ENCODE assay signal across 8 cellular contexts in the genomic region with DNA sequence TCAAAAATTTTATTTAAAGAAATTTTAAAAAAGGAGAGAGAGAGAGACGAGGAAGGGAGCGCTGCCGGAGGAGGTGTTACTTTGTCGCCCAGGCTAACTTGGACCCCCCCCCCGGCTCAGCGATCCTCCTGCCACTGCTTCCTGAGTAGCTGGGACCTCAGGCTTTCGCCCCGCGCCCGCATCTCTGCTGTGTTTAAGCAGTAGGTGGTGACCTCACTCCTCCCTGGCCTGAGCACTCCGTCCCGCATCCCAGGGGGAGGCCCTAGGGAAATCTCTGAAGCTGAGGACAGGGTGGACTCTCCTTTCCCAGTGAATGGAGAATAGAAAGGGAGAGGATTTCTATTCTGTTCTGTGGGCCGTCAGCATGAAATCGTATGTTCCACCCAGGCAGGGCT. TPM values are rescaled to one million over a fixed set of nuclear protein-coding genes. Genes with fewer than 3 reads are reported as not detected.
DNase-seq lines count a peak whose midpoint lies in the region; ATAC-seq and TF ChIP-seq lines count a peak whose summit lies in the region.

No MANE protein-coding gene starts in this region.

- CTCF ChIA-PET in T-cell (lab: Charles Lee): no interaction called here

- H3K36me3 Mint-ChIP-seq in T-cell: peaks cover 33% of the 10 kb centered on the region
- H3K36me3 Mint-ChIP-seq in central memory CD8-positive, alpha-beta T cell (ENCODE audit: insufficient read depth): peaks cover 12% of the 10 kb centered on the region

- peak overlapping the region; percentile 90 for H3K9ac ChIP-seq in BLaER1

- H3K36me3 ChIP-seq in BLaER1 (peaks cover 23% of the 10 kb centered on the region), left lung (peaks cover 0 to 10% of the 10 kb centered on the region in 2 donors)

- POLR2A ChIA-PET in T-cell (lab: Charles Lee): no interaction called here

- DNase-seq in HCEC 1CT (peak; percentile 29), T-cell (peak in 25 of 34 experiments; percentile 3 to 37 (median 22)), left lung (peak; percentile 48 to 85), cerebellar cortex (ENCODE audit: low spot score) (no peak)
- DNase-seq in central memory CD8-positive, alpha-beta T cell (ENCODE audit: low spot score in 2 of 2): no peak
- DNase-seq in stimulated activated CD8-positive, alpha-beta memory T cell treated with anti-CD3 and anti-CD28 coated beads, Interleukin-7, amount 100 ng/mL, for 24 hours (ENCODE audit: low read depth): peak; percentile 6

- peaks cover 11 to 12% of the 10 kb centered on the region in 2 donors for H3K27me3 Mint-ChIP-seq in T-cell
- H3K27me3 Mint-ChIP-seq in central memory CD8-positive, alpha-beta T cell: peaks cover 17% of the 10 kb centered on the region

- no peaks in the 10 kb centered on the region for H4K20me1 ChIP-seq in BLaER1

- peak overlapping the region; percentile 88 to 95 for H3K27ac Mint-ChIP-seq in T-cell
- H3K27ac Mint-ChIP-seq in central memory CD8-positive, alpha-beta T cell (ENCODE audit: low read depth): peak overlapping the region; percentile 92

- H3K27me3 ChIP-seq in BLaER1 (no peaks in the 10 kb centered on the region), left lung (peaks cover 0 to 4% of the 10 kb centered on the region in 2 donors)

- H3K4me1 ChIP-seq in BLaER1 (peaks cover 13% of the 10 kb centered on the region), left lung (peaks cover 0 to 21% of the 10 kb centered on the region in 2 donors)

- H3K4me1 Mint-ChIP-seq in T-cell: peaks cover 25 to 43% (median 26%) of the 10 kb centered on the region in 3 donors
- peaks cover 25% of the 10 kb centered on the region for H3K4me1 Mint-ChIP-seq in central memory CD8-positive, alpha-beta T cell

- peaks cover 3 to 23% (median 10%) of the 10 kb centered on the region in 3 donors for H3K9me3 Mint-ChIP-seq in T-cell
- H3K9me3 Mint-ChIP-seq in central memory CD8-positive, alpha-beta T cell: peaks cover 5% of the 10 kb centered on the region

- ATAC-seq in T-cell (replicated peaks in 1 of 4) (peak; percentile 25 to 42 (median 38)), left lung (peak; percentile 57), GM18517 (IDR thresholded peaks at IDR 0.05; ENCODE audit: unreplicated experiment) (no peak)
- ATAC-seq in central memory CD8-positive, alpha-beta T cell (replicated peaks; ENCODE audit: extremely low read depth, poor library complexity, severe bottlenecking): peak; percentile 26

- H3K4me3 ChIP-seq in BLaER1 (peak overlapping the region; percentile 86), left lung (peak overlapping the region; percentile 66 to 67)

- H3K27ac ChIP-seq in BLaER1 (peak overlapping the region; percentile 9; the same call in 1 of the 2 replicates), left lung (peak overlapping the region; percentile 61 to 69)

- peak overlapping the region; percentile 90 to 94 (median 94) for H3K4me3 Mint-ChIP-seq in T-cell
- H3K4me3 Mint-ChIP-seq in central memory CD8-positive, alpha-beta T cell: peak overlapping the region; percentile 82

- peak overlapping the region; percentile 88 for H3K4me2 ChIP-seq in BLaER1

- TF ChIP-seq CTCF in left lung (IDR thresholded peaks at IDR 0.05): no peak

- intact Hi-C loops in left lung (cut with DNase I): no loop called here

- peaks cover 75% of the 10 kb centered on the region for H3K9me3 ChIP-seq in BLaER1
- H3K9me3 ChIP-seq in left lung: peaks cover 0 to 31% of the 10 kb centered on the region in 2 donors

RNA-seq across cellular contexts. Expression of gene ZNF845, which starts 0.5 kb away (rescaled TPM):
- total RNA-seq in T-cell (10 to 100 TPM in 3 of 5 donors, 1 to 10 TPM in 2; 7.4 to 14.7 (median 14.4) TPM), left lung (1 to 10 TPM; 7.0 to 7.4 TPM)

RNA-seq across cellular contexts. Expression of gene ZNF525, which starts 32.4 kb away (rescaled TPM):
- total RNA-seq in T-cell (10 to 100 TPM; 20.1 to 27.0 (median 26.1) TPM), left lung (10 to 100 TPM; 11.7 to 12.3 TPM)

Comparison
In these comparisons a context has a peak if more than half of its experiments do, and no peak if none do; other contexts are left out.
1. DNase-seq: peak in HCEC 1CT (single experiment), T-cell (25 of 34), left lung (2 of 2) and stimulated activated CD8-positive, alpha-beta memory T cell treated with anti-CD3 and anti-CD28 coated beads, Interleukin-7, amount 100 ng/mL, for 24 hours (single experiment); none in central memory CD8-positive, alpha-beta T cell (0 of 2) and cerebellar cortex (single experiment).